In the genomic region with DNA sequence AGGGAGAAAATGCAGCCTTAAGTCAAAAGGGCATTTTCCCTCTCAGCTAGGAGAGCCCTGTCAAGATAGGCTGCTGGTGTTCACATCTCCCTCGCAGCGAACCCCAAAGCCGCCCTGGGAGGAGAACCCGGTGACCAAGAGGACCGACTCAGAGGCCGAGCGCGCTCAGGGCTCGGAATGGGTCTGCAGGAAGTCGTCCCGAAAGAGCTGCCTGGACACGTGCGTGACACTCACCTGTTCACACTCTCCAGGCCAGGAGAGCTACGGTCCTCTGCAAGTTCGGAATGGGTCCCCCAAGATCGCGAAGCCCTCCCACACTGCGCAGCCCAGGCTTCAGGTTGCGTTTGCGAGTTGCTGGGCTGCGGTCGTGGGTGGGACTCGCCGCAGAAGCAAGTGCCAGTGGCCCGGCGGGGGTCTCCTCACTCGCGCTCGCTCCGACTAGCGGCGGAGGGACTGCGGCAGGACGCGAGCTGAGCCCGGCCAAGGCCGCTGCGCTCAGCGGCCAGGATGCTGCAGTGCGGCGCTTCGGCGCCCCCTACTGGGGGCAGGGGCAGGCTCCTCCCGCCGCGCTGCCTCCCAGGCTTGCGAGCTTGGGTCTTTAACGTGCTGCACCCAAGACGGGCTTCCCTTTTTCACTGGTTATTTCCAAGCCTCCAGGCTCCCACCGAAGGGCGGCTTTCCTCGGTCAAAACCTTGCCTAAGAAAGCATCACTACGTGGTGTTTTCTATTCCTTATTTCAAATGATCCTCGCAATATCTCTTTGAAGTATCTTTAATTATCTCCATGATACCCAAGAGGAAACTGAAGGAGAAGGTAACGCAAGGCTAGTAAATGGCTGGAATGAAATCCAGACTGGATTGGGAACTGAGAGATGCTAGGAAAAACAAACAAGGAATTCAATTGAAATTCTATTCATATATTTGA, we compare ENCODE assay signal across 8 cellular contexts.
DNase-seq lines count a peak whose midpoint lies in the region; ATAC-seq lines count a peak whose summit lies in the region.

A gene with protein sequence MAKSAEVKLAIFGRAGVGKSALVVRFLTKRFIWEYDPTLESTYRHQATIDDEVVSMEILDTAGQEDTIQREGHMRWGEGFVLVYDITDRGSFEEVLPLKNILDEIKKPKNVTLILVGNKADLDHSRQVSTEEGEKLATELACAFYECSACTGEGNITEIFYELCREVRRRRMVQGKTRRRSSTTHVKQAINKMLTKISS (minus strand): TSS at position 457 of the 925 bp plus-strand sequence. CDS start 3,928 bp downstream, outside the sequence.

- peak; percentile 26 to 33 for DNase-seq in SHP77 (lab: John Stamatoyannopoulos, UW)
- DNase-seq in SHP77 treated with DMSO at 0.1 percent for 48 hours (lab: John Stamatoyannopoulos, UW) = no peak
- DNase-seq in NCI-H226 = peak; percentile 59
- peak; percentile 90 for DNase-seq in activated CD8-positive, alpha-beta memory T cell treated with anti-CD3 and anti-CD28 coated beads for 24 hours
- DNase-seq in effector CD8-positive, alpha-beta T cell (lab: John Stamatoyannopoulos, UW) = peak; percentile 54
- DNase-seq in memory B cell (ENCODE audit: low spot score in 2 of 2) = peak; percentile 66 to 69
- DNase-seq in stimulated activated CD8-positive, alpha-beta memory T cell treated with anti-CD3 and anti-CD28 coated beads, Interleukin-12 subunit alpha, Interleukin-12 subunit beta, amount 100 ng/mL, for 1 hour (ENCODE audit: low read depth) = peak; percentile 45

- no peaks in the 10 kb centered on the region for H3K9me3 Mint-ChIP-seq in memory B cell

- no peaks in the 10 kb centered on the region for H3K36me3 Mint-ChIP-seq in memory B cell

- peaks cover 24% of the 10 kb centered on the region for H3K27me3 Mint-ChIP-seq in memory B cell

- ATAC-seq in HG02981 (IDR thresholded peaks at IDR 0.05; ENCODE audit: unreplicated experiment) (peak; percentile 93), memory B cell (ENCODE audit: low read depth) (peak; percentile 96)

- peak within 1 kb of the TSS; percentile 73 for H3K4me3 Mint-ChIP-seq in memory B cell

- no peak within 1 kb of the TSS for H3K27ac Mint-ChIP-seq in memory B cell

- H3K4me1 Mint-ChIP-seq in memory B cell = peaks cover 5% of the 10 kb centered on the region
